Comparison of ENCODE assay signal across 1 cellular context in genomic region chr1:168223681-168224515, GRCh38.
TF ChIP-seq lines count a peak whose summit lies in the region.

No MANE protein-coding gene starts in this region.

TF ChIP-seq in K562, 482 proteins besides CTCF, POLR2A, EP300 and RAD21:
- TF ChIP-seq FOSL1 (tag; conservative IDR thresholded peaks at IDR 0.05) (0 out of 2 replicates have a peak, but pooled peaks have one; percentile 27), GABPA (tag; conservative IDR thresholded peaks at IDR 0.05; ENCODE audit: low read depth) (no peak), HMBOX1 (IDR thresholded peaks at IDR 0.05) (no peak), CEBPB (tag; IDR thresholded peaks at IDR 0.05) (peak; percentile 90), CEBPG (CRISPR knock-in tag; IDR thresholded peaks at IDR 0.05) (no peak), CEBPG (tag; conservative IDR thresholded peaks at IDR 0.05 in 1 of 2, IDR thresholded peaks at IDR 0.05 in 1 of 2) (peak; percentile 33 to 37; a peak in 3 of 4 replicates)
